In genomic region chr19:52351512-52351911, GRCh38 we compare ENCODE assay signal across 17 cellular contexts.
DNase-seq lines count a peak whose midpoint lies in the region; ATAC-seq lines count a peak whose summit lies in the region.
"Had no signal": no experiment of that assay in that cellular context is flagged by ENCODE, and none has a peak within 500 bp of the region (broad histone marks: within the 10 kb centered on the region; RNA-seq: fewer than 3 reads in every experiment).

No MANE protein-coding gene starts in this region.

- no peak for ATAC-seq in HG03025 (IDR thresholded peaks at IDR 0.05; ENCODE audit: low FRiP score, unreplicated experiment)
- ATAC-seq: activated T-cell treated with anti-CD3 and anti-CD28 coated beads, Interleukin-2, amount 50 U/mL, for 72 hours; gastroesophageal sphincter; left cardiac atrium; natural killer cell treated with Interleukin-12 subunit alpha and Interleukin-12 subunit beta and Interleukin-15 and Interleukin-18, amount 100 ng/mL, for 72 hours had no signal

- peak; percentile 15 for DNase-seq in NCI-H82 (lab: John Stamatoyannopoulos, UW)
- DNase-seq in NCI-H82 treated with DMSO at 0.1 percent for 48 hours (lab: John Stamatoyannopoulos, UW; ENCODE audit: unreplicated experiment), result no peak
- peak; percentile 51 for DNase-seq in NAMALWA (ENCODE audit: low spot score)
- DNase-seq in iPS DF 19.7 (ENCODE audit: low read depth, low spot score), result peak; percentile 64
- no peak for DNase-seq in SIG-M5 (lab: John Stamatoyannopoulos, UW)
- DNase-seq: activated B cell treated with CpG ODN at 0.5 μM for 24 hours; activated T-cell treated with anti-CD3 and anti-CD28 coated beads, Interleukin-2, amount 50 U/mL, for 72 hours; aorta; DMS79 treated with DMSO at 0.1 percent for 48 hours; effector CD4-positive, alpha-beta T cell; left cardiac atrium; MM.1S; NCI-H446 treated with DMSO at 0.1 percent for 48 hours; transverse colon had no signal

Comparison
In these comparisons a context has a peak if more than half of its experiments do, and no peak if none do; other contexts are left out.
1. DNase-seq: peak in NCI-H82 (single experiment), NAMALWA (single experiment) and iPS DF 19.7 (single experiment); none in NCI-H82 treated with DMSO at 0.1 percent for 48 hours (single experiment) and SIG-M5 (single experiment).